Comparison of ENCODE assay signal across 15 cellular contexts in genomic region chr11:11608783-11609232, GRCh38. TPM values are rescaled to one million over a fixed set of nuclear protein-coding genes. Genes with fewer than 3 reads are reported as not detected.
DNase-seq lines count a peak whose midpoint lies in the region; ATAC-seq, FAIRE-seq and TF ChIP-seq lines count a peak whose summit lies in the region.
"Had no signal": no experiment of that assay in that cellular context is flagged by ENCODE, and none has a peak within 500 bp of the region (broad histone marks: within the 10 kb centered on the region; RNA-seq: fewer than 3 reads in every experiment).

No MANE protein-coding gene starts in this region.

- H3K27me3 ChIP-seq in left lung (no peaks in the 10 kb centered on the region), sigmoid colon (no peaks in the 10 kb centered on the region)

- DNase-seq in DMS79 treated with DMSO at 0.1 percent for 48 hours (lab: John Stamatoyannopoulos, UW) (peak; percentile 89), HTR-8/SVneo (ENCODE audit: insufficient read length, low spot score) (peak; percentile 9), SW480 (ENCODE audit: low spot score) (peak; percentile 70), left lung (no peak), superior temporal gyrus (ENCODE audit: extremely low spot score) (no peak), sigmoid colon (no peak)
- no peak for DNase-seq in activated CD8-positive, alpha-beta memory T cell treated with anti-CD3 and anti-CD28 coated beads, Interleukin-2, amount 50 U/mL, for 48 hours
- DNase-seq: activated T-cell treated with anti-CD3 and anti-CD28 coated beads, Interleukin-2, amount 50 U/mL, for 24 hours; immature natural killer cell; naive thymus-derived CD8-positive, alpha-beta T cell; OCI-M1 had no signal

- H3K4me1 ChIP-seq in left lung = peaks cover 0 to 22% of the 10 kb centered on the region in 2 donors
- peaks cover 0 to 45% (median 31%) of the 10 kb centered on the region in 4 donors for H3K4me1 ChIP-seq in sigmoid colon

- no peaks in the 10 kb centered on the region for H3K36me3 ChIP-seq in left lung
- no peaks in the 10 kb centered on the region for H3K36me3 ChIP-seq in sigmoid colon

- H3K9me3 ChIP-seq in left lung (no peaks in the 10 kb centered on the region), sigmoid colon (no peaks in the 10 kb centered on the region)

- peak overlapping the region in 1 of 2 donors; percentile 38 for H3K27ac ChIP-seq in left lung
- H3K27ac ChIP-seq in sigmoid colon = no peak overlapping the region
- H3K27ac ChIP-seq: skin epidermis had no signal

- peak; percentile 53 for ATAC-seq in left lung
- no peak for ATAC-seq in GM19023 (IDR thresholded peaks at IDR 0.05; ENCODE audit: unreplicated experiment)
- ATAC-seq: naive thymus-derived CD8-positive, alpha-beta T cell had no signal

- intact Hi-C loops in left lung (cut with DNase I) (no loop called here), sigmoid colon (cut with DNase I) (no loop called here)

- no peak for TF ChIP-seq CTCF in left lung (IDR thresholded peaks at IDR 0.05)
- no peak for TF ChIP-seq CTCF in sigmoid colon (IDR thresholded peaks at IDR 0.05)

- no peak for FAIRE-seq in HTR-8/SVneo (lab: Jason Lieb, UNC)
- FAIRE-seq: endothelial cell of umbilical vein, G401.6 had no signal

- H3K4me3 ChIP-seq in left lung (no peak overlapping the region), sigmoid colon (no peak overlapping the region)
- H3K4me3 ChIP-seq: skin epidermis had no signal

- 87 to 93% methylated on average over 2 of the region's 2 CpGs for WGBS in sigmoid colon, 2 donors

- TF ChIP-seq POLR2A in sigmoid colon (IDR thresholded peaks at IDR 0.05) = no peak

- no peak for TF ChIP-seq EP300 in sigmoid colon (IDR thresholded peaks at IDR 0.05)

RNA-seq across cellular contexts. Expression of gene GALNT18, which starts 13.0 kb away (rescaled TPM):
- 10 to 100 TPM; 39.3 to 42.6 TPM for total RNA-seq in left lung
- 10 to 100 TPM; 34.9 to 48.6 (median 39.8) TPM for total RNA-seq in sigmoid colon
- 10 to 100 TPM in 1 of 3 donors, 1 to 10 TPM in 1, under 1 TPM in 1; 0.92 to 11.1 (median 2.4) TPM for polyA plus RNA-seq in sigmoid colon
- total RNA-seq: naive thymus-derived CD8-positive, alpha-beta T cell had no signal
- polyA plus RNA-seq: naive thymus-derived CD8-positive, alpha-beta T cell had no signal

Comparison
In these comparisons a context has a peak if more than half of its experiments do, and no peak if none do; other contexts are left out.
1. DNase-seq: peak in DMS79 treated with DMSO at 0.1 percent for 48 hours (single experiment), HTR-8/SVneo (single experiment) and SW480 (single experiment); none in left lung (0 of 2), superior temporal gyrus (single experiment), activated CD8-positive, alpha-beta memory T cell treated with anti-CD3 and anti-CD28 coated beads, Interleukin-2, amount 50 U/mL, for 48 hours (single experiment) and sigmoid colon (single experiment).